ENCODE assay signal across 8 cellular contexts in the genomic region with DNA sequence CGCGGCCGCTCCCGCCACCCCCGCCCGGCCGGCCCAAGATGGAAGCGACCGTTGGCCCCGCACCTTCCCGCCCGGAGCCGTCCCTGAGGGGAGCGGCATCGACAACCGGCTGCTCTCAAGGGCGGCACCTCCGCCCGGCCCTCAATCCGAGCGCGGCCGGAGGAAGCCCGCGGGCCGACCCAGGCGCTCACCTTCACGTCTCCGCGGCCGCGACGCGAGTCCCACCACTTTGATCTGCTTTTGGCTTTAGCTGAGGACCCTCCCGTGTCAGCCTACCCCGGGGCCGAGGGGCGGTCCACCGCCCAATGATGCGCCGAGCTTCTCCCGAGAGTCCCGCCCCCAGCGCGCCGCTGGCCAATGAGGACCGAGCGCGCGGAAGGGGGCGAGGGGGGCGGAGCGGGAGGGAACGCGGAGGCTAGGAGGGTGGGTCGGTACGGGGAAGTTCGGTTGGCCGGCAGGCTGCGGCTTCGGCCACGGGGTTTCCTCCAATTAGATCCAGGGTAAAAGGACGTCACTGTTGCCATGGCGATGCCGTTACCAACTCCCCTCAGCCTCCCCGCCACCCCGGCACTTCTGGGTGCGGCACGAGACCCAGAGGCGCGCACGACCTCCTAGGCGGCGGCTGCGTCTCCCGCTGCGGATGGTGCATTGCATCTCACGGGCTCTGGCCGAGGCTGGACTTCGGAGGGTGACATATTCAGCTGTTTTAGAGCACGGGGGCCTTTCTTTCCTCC. TPM values are rescaled to one million over a fixed set of nuclear protein-coding genes. Genes with fewer than 3 reads are reported as not detected.
DNase-seq lines count a peak whose midpoint lies in the region; ATAC-seq and TF ChIP-seq lines count a peak whose summit lies in the region.

A gene (minus strand): TSS at position 248 of the 734 bp plus-strand sequence. CDS start 545 bp downstream, outside the sequence.

- peak within 1 kb of the TSS; percentile 94 to 97 for H3K27ac ChIP-seq in testis

- POLR2A ChIA-PET in GM10248 (lab: Yijun Ruan, JAX): interaction anchor here (0.5 to 2.3 kb wide), 21 partner anchors 9 to 1101 kb away, joined by 3 to 13 read pairs (median 5); a partner anchor contains a TSS

- TF ChIP-seq CTCF in GM10248 (IDR thresholded peaks at IDR 0.05; ENCODE audit: control extremely low read depth, extremely low read depth, low read depth, missing control alignments) (no peak), omental fat pad (IDR thresholded peaks at IDR 0.05) (no peak), testis (IDR thresholded peaks at IDR 0.05) (no peak)

- H3K4me1 Mint-ChIP-seq in activated naive CD8-positive, alpha-beta T cell (ENCODE audit: low read depth): peaks cover 44% of the 10 kb centered on the region

- no peaks in the 10 kb centered on the region for H3K27me3 ChIP-seq in testis

- H3K9me3 Mint-ChIP-seq in activated naive CD8-positive, alpha-beta T cell (ENCODE audit: low read depth): no peaks in the 10 kb centered on the region

- 0% methylated on average over 15 to 64 of the region's 81 CpGs for WGBS in testis, 2 donors

- no peaks in the 10 kb centered on the region for H3K9me3 ChIP-seq in testis

- intact Hi-C loops in testis (cut with DNase I; ENCODE audit: low total_unique reads): no loop called here

- peak within 1 kb of the TSS; percentile 97 for H3K4me3 Mint-ChIP-seq in activated naive CD8-positive, alpha-beta T cell

- CTCF ChIA-PET in GM10248 (lab: Yijun Ruan, JAX): interaction anchor here (0.9 to 2.7 kb wide), 5 partner anchors 11 to 489 kb away, joined by 3 to 14 read pairs (median 5); a partner anchor contains a TSS

- TF ChIP-seq POLR2A in testis (IDR thresholded peaks at IDR 0.05): peak; percentile 86

- no peaks in the 10 kb centered on the region for H3K36me3 ChIP-seq in testis (ENCODE audit: low read depth, missing control alignments)

- peak within 1 kb of the TSS; percentile 80 to 89 for H3K4me3 ChIP-seq in testis

- peak within 1 kb of the TSS; percentile 91 for H3K27ac Mint-ChIP-seq in activated naive CD8-positive, alpha-beta T cell

- H3K27me3 Mint-ChIP-seq in activated naive CD8-positive, alpha-beta T cell: no peaks in the 10 kb centered on the region

- peaks cover 30% of the 10 kb centered on the region for H3K4me1 ChIP-seq in testis

- ATAC-seq in HG02623 (IDR thresholded peaks at IDR 0.05; ENCODE audit: unreplicated experiment) (peak; percentile 90), omental fat pad (ENCODE audit: low FRiP score) (peak; percentile 97)

- DNase-seq in GM10248 (ENCODE audit: extremely low spot score) (peak; percentile 99), NCI-H1105 (lab: John Stamatoyannopoulos, UW) (peak; percentile 97), SKM-1 treated with dmso at 0.1 percent for 144 hours (lab: John Stamatoyannopoulos, UW; ENCODE audit: unreplicated experiment) (peak; percentile 99), glomerular visceral epithelial cell (ENCODE audit: extremely low spot score) (peak; percentile 98), omental fat pad (ENCODE audit: low spot score) (peak; percentile 96), testis (peak; percentile 100)

- H3K36me3 Mint-ChIP-seq in activated naive CD8-positive, alpha-beta T cell: peaks cover 25% of the 10 kb centered on the region

RNA-seq across cellular contexts. Expression of the gene that starts here (rescaled TPM):
- 100 to 1,000 TPM; 160 to 222 (median 168) TPM for total RNA-seq in omental fat pad
- 100 to 1,000 TPM; 260 to 261 TPM for total RNA-seq in testis
- 374 TPM for polyA plus RNA-seq in testis (ENCODE audit: insufficient read depth, low read depth, low replicate concordance)

Comparison
In these comparisons a context has a peak if more than half of its experiments do, and no peak if none do; other contexts are left out.
1. Peak in every context shown above with its lines: DNase-seq, ATAC-seq, H3K4me3 ChIP-seq and H3K27ac ChIP-seq.